1 cellular context compared by ENCODE assay signal in the genomic region with DNA sequence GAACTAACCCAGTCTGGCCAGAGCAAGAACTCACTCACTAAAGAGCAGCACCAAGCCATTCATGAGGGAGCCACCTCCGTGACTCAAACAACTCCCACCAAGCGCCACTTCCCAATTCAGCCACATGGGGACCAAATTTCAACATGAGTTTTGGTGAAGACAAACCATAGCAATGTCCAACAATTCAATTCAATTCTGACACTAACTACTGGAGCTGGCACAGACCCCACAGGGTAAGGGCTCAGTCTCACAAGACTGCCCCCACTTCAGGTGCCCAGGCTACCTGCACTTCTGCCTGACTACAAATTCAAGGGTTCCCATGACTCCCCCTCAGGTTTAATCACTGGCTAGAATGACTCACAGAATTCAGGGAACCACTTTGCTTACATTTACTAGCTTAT.
TF ChIP-seq lines count a peak whose summit lies in the region.

No MANE protein-coding gene starts in this region.

TF ChIP-seq in H1, 55 proteins besides CTCF, POLR2A, EP300 and RAD21 (continued from another document):
- TF ChIP-seq, protein P1, sequence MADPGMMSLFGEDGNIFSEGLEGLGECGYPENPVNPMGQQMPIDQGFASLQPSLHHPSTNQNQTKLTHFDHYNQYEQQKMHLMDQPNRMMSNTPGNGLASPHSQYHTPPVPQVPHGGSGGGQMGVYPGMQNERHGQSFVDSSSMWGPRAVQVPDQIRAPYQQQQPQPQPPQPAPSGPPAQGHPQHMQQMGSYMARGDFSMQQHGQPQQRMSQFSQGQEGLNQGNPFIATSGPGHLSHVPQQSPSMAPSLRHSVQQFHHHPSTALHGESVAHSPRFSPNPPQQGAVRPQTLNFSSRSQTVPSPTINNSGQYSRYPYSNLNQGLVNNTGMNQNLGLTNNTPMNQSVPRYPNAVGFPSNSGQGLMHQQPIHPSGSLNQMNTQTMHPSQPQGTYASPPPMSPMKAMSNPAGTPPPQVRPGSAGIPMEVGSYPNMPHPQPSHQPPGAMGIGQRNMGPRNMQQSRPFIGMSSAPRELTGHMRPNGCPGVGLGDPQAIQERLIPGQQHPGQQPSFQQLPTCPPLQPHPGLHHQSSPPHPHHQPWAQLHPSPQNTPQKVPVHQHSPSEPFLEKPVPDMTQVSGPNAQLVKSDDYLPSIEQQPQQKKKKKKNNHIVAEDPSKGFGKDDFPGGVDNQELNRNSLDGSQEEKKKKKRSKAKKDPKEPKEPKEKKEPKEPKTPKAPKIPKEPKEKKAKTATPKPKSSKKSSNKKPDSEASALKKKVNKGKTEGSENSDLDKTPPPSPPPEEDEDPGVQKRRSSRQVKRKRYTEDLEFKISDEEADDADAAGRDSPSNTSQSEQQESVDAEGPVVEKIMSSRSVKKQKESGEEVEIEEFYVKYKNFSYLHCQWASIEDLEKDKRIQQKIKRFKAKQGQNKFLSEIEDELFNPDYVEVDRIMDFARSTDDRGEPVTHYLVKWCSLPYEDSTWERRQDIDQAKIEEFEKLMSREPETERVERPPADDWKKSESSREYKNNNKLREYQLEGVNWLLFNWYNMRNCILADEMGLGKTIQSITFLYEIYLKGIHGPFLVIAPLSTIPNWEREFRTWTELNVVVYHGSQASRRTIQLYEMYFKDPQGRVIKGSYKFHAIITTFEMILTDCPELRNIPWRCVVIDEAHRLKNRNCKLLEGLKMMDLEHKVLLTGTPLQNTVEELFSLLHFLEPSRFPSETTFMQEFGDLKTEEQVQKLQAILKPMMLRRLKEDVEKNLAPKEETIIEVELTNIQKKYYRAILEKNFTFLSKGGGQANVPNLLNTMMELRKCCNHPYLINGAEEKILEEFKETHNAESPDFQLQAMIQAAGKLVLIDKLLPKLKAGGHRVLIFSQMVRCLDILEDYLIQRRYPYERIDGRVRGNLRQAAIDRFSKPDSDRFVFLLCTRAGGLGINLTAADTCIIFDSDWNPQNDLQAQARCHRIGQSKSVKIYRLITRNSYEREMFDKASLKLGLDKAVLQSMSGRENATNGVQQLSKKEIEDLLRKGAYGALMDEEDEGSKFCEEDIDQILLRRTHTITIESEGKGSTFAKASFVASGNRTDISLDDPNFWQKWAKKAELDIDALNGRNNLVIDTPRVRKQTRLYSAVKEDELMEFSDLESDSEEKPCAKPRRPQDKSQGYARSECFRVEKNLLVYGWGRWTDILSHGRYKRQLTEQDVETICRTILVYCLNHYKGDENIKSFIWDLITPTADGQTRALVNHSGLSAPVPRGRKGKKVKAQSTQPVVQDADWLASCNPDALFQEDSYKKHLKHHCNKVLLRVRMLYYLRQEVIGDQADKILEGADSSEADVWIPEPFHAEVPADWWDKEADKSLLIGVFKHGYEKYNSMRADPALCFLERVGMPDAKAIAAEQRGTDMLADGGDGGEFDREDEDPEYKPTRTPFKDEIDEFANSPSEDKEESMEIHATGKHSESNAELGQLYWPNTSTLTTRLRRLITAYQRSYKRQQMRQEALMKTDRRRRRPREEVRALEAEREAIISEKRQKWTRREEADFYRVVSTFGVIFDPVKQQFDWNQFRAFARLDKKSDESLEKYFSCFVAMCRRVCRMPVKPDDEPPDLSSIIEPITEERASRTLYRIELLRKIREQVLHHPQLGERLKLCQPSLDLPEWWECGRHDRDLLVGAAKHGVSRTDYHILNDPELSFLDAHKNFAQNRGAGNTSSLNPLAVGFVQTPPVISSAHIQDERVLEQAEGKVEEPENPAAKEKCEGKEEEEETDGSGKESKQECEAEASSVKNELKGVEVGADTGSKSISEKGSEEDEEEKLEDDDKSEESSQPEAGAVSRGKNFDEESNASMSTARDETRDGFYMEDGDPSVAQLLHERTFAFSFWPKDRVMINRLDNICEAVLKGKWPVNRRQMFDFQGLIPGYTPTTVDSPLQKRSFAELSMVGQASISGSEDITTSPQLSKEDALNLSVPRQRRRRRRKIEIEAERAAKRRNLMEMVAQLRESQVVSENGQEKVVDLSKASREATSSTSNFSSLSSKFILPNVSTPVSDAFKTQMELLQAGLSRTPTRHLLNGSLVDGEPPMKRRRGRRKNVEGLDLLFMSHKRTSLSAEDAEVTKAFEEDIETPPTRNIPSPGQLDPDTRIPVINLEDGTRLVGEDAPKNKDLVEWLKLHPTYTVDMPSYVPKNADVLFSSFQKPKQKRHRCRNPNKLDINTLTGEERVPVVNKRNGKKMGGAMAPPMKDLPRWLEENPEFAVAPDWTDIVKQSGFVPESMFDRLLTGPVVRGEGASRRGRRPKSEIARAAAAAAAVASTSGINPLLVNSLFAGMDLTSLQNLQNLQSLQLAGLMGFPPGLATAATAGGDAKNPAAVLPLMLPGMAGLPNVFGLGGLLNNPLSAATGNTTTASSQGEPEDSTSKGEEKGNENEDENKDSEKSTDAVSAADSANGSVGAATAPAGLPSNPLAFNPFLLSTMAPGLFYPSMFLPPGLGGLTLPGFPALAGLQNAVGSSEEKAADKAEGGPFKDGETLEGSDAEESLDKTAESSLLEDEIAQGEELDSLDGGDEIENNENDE (IDR thresholded peaks at IDR 0.05; ENCODE audit: insufficient replicate concordance, low read length): no peak
- TF ChIP-seq POU5F1 (IDR thresholded peaks at IDR 0.05; ENCODE audit: low read depth, low read length): no peak
- TF ChIP-seq GTF2F1 (IDR thresholded peaks at IDR 0.05; ENCODE audit: borderline replicate concordance, low read depth, low read length): no peak
- TF ChIP-seq RBBP5 (IDR thresholded peaks at IDR 0.05; ENCODE audit: borderline replicate concordance, low read depth, low read length): no peak
